ENCODE assay signal across 10 cellular contexts in genomic region chr11:13140873-13141655, GRCh38.
DNase-seq lines count a peak whose midpoint lies in the region; ATAC-seq and TF ChIP-seq lines count a peak whose summit lies in the region.
"Had no signal": no experiment of that assay in that cellular context is flagged by ENCODE, and none has a peak within 500 bp of the region (broad histone marks: within the 10 kb centered on the region; RNA-seq: fewer than 3 reads in every experiment).

No MANE protein-coding gene starts in this region.

- TF ChIP-seq CTCF in prostate gland (IDR thresholded peaks at IDR 0.05), result no peak

- H3K27me3 ChIP-seq in duodenal mucosa (ENCODE audit: control insufficient read depth in 1 of 2, insufficient read depth in 2 of 2, low read length in 2 of 2), result no peaks in the 10 kb centered on the region
- H3K27me3 ChIP-seq in prostate gland (replicated peaks; ENCODE audit: insufficient read depth), result no peaks in the 10 kb centered on the region

- DNase-seq in NCI-H187 (lab: John Stamatoyannopoulos, UW) (peak; percentile 79 to 97), prostate gland (ENCODE audit: low spot score) (peak; percentile 59), NCI-H146 (lab: John Stamatoyannopoulos, UW) (no peak), UCSD-AML1 (lab: John Stamatoyannopoulos, UW; ENCODE audit: unreplicated experiment) (no peak)
- no peak for DNase-seq in natural killer cell treated with Interleukin-12 subunit alpha and Interleukin-12 subunit beta and Interleukin-15 and Interleukin-18, amount 100 ng/mL, for 72 hours (ENCODE audit: low spot score)
- DNase-seq: activated naive CD4-positive, alpha-beta T cell treated with anti-CD3 and anti-CD28 coated beads for 36 hours; effector CD8-positive, alpha-beta T cell had no signal

- H3K27ac Mint-ChIP-seq in natural killer cell treated with Interleukin-12 subunit alpha and Interleukin-12 subunit beta and Interleukin-15 and Interleukin-18, amount 100 ng/mL, for 72 hours, result no peak overlapping the region
- H3K27ac Mint-ChIP-seq: activated naive CD4-positive, alpha-beta T cell treated with anti-CD3 and anti-CD28 coated beads for 36 hours had no signal

- H3K36me3 ChIP-seq in duodenal mucosa (ENCODE audit: control insufficient read depth in 1 of 2, insufficient read depth in 2 of 2, low read length in 2 of 2), result no peaks in the 10 kb centered on the region
- no peaks in the 10 kb centered on the region for H3K36me3 ChIP-seq in prostate gland

- H3K9ac ChIP-seq in duodenal mucosa (ENCODE audit: low read depth in 1 of 2, low read length in 2 of 2), result no peak overlapping the region

- H3K27me3 Mint-ChIP-seq in natural killer cell treated with Interleukin-12 subunit alpha and Interleukin-12 subunit beta and Interleukin-15 and Interleukin-18, amount 100 ng/mL, for 72 hours, result peaks cover 29 to 43% of the 10 kb centered on the region in 2 donors

- no peaks in the 10 kb centered on the region for H3K4me1 Mint-ChIP-seq in natural killer cell treated with Interleukin-12 subunit alpha and Interleukin-12 subunit beta and Interleukin-15 and Interleukin-18, amount 100 ng/mL, for 72 hours (ENCODE audit: low read depth in 2 of 2)

- H3K9me3 ChIP-seq in duodenal mucosa (ENCODE audit: control insufficient read depth in 1 of 2, low read length in 2 of 2) (peaks cover 0 to 3% of the 10 kb centered on the region in 2 donors), prostate gland (no peaks in the 10 kb centered on the region)

- intact Hi-C loops in prostate gland (cut with DNase I), result no loop called here

- H3K4me1 ChIP-seq in duodenal mucosa (ENCODE audit: control insufficient read depth in 1 of 2, insufficient read depth in 2 of 2, low read length in 2 of 2), result peaks cover 35 to 48% of the 10 kb centered on the region in 2 donors
- H3K4me1 ChIP-seq in prostate gland (replicated peaks), result peaks cover 6% of the 10 kb centered on the region

- H3K4me3 ChIP-seq in duodenal mucosa (ENCODE audit: low read depth in 1 of 2, low read length in 2 of 2) (peak overlapping the region; percentile 10 to 16), prostate gland (no peak overlapping the region)

- no peaks in the 10 kb centered on the region for H3K36me3 Mint-ChIP-seq in natural killer cell treated with Interleukin-12 subunit alpha and Interleukin-12 subunit beta and Interleukin-15 and Interleukin-18, amount 100 ng/mL, for 72 hours

- no peak for TF ChIP-seq POLR2A in prostate gland (IDR thresholded peaks at IDR 0.05)

- no peak overlapping the region for H3K4me3 Mint-ChIP-seq in natural killer cell treated with Interleukin-12 subunit alpha and Interleukin-12 subunit beta and Interleukin-15 and Interleukin-18, amount 100 ng/mL, for 72 hours
- H3K4me3 Mint-ChIP-seq: activated naive CD4-positive, alpha-beta T cell treated with anti-CD3 and anti-CD28 coated beads for 36 hours had no signal

- ATAC-seq in GM19025 (IDR thresholded peaks at IDR 0.05; ENCODE audit: low read depth, unreplicated experiment) (peak; percentile 9), HG02852 (IDR thresholded peaks at IDR 0.05; ENCODE audit: unreplicated experiment) (no peak)
- ATAC-seq in natural killer cell treated with Interleukin-12 subunit alpha and Interleukin-12 subunit beta and Interleukin-15 and Interleukin-18, amount 100 ng/mL, for 72 hours, result no peak

- WGBS in prostate gland, result 67% methylated on average over 10 of the region's 10 CpGs

- no peaks in the 10 kb centered on the region for H3K9me3 Mint-ChIP-seq in natural killer cell treated with Interleukin-12 subunit alpha and Interleukin-12 subunit beta and Interleukin-15 and Interleukin-18, amount 100 ng/mL, for 72 hours

- peak overlapping the region; percentile 44 for H3K27ac ChIP-seq in duodenal mucosa (ENCODE audit: low read depth, low read length)
- no peak overlapping the region for H3K27ac ChIP-seq in prostate gland

Comparison
In these comparisons a context has a peak if more than half of its experiments do, and no peak if none do; other contexts are left out.
1. DNase-seq: peak in NCI-H187 (2 of 2) and prostate gland (single experiment); none in NCI-H146 (single experiment), natural killer cell treated with Interleukin-12 subunit alpha and Interleukin-12 subunit beta and Interleukin-15 and Interleukin-18, amount 100 ng/mL, for 72 hours (single experiment) and UCSD-AML1 (single experiment).
2. H3K4me3 ChIP-seq: peak in duodenal mucosa (2 of 2); none in prostate gland (0 of 2).